ENCODE assay signal across 8 cellular contexts in the genomic region with DNA sequence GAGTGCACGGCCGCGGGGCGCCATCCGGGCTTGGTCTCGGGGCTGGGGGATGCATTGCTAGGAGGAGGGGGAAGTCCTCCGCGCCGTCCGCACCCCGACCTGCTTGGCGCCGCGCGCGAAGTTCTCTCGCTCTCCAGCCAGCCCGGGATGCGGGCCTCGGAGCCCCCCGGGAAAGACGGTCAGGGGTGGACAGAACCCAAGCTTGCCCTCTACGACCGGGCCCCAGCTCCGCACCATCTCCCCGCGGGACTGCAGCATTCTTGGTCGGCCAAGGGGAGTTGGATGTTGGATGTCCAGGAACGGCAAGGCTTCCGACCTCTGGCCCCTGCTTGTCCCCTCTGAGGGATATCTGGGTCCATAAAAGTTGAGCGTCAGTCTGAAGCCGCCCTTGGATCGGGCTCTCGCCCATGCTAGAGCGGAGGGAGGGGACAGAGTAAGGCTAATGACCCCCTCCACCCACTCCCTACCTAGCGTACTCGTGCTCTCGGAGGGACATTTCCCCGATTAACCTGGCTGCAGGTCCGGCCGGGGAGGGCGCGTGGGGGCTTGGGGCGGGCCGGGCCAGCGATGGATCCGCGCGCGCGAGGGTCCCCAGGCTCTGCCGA. TPM values are rescaled to one million over a fixed set of nuclear protein-coding genes. Genes with fewer than 3 reads are reported as not detected.
DNase-seq lines count a peak whose midpoint lies in the region; ATAC-seq and TF ChIP-seq lines count a peak whose summit lies in the region.

No MANE protein-coding gene starts in this region.

- H3K36me3 Mint-ChIP-seq in T-cell = no peaks in the 10 kb centered on the region

- no peak for ATAC-seq in T-cell (replicated peaks in 1 of 4)
- no peak for ATAC-seq in HG03095 (IDR thresholded peaks at IDR 0.05; ENCODE audit: unreplicated experiment)

- H3K27me3 Mint-ChIP-seq in T-cell = peaks cover 41 to 58% of the 10 kb centered on the region in 2 donors

- no peak overlapping the region for H3K27ac ChIP-seq in spleen

- no peaks in the 10 kb centered on the region for H3K36me3 ChIP-seq in spleen

- H3K4me3 ChIP-seq in fibroblast of the aortic adventitia (ENCODE audit: low read depth, low read length) (peak overlapping the region; percentile 59), spleen (peak overlapping the region; percentile 51 to 89 (median 67))

- TF ChIP-seq POLR2A in spleen (IDR thresholded peaks at IDR 0.05) = no peak

- H3K27ac Mint-ChIP-seq in T-cell = no peak overlapping the region

- peak overlapping the region; percentile 34 to 80 (median 68) for H3K4me3 Mint-ChIP-seq in T-cell

- TF ChIP-seq CTCF in fibroblast of the aortic adventitia (IDR thresholded peaks at IDR 0.05; ENCODE audit: insufficient read depth, low read length) = no peak
- no peak for TF ChIP-seq CTCF in spleen (IDR thresholded peaks at IDR 0.05 in 8 of 11, conservative IDR thresholded peaks at IDR 0.05 in 3 of 11)

- H3K27me3 ChIP-seq in spleen (replicated peaks in 1 of 7) = peaks cover 0 to 95% (median 42%) of the 10 kb centered on the region in 7 donors

- no peaks in the 10 kb centered on the region for H3K9me3 ChIP-seq in spleen

- peak in 2 of 3 experiments; percentile 66 to 73 for DNase-seq in NCI-H1417 (lab: John Stamatoyannopoulos, UW)
- no peak for DNase-seq in NCI-H1417 treated with DMSO at 0.1 percent for 48 hours (lab: John Stamatoyannopoulos, UW)
- DNase-seq in T-cell = peak in 1 of 34 experiments; percentile 6
- no peak for DNase-seq in fibroblast of the aortic adventitia (ENCODE audit: low read depth)
- no peak for DNase-seq in spleen
- DNase-seq in dedifferentiated amniotic fluid mesenchymal stem cell (ENCODE audit: extremely low spot score) = no peak
- DNase-seq in SIG-M5 treated with dmso at 0.1 percent for 504 hours (lab: John Stamatoyannopoulos, UW; ENCODE audit: unreplicated experiment) = no peak

- intact Hi-C loops in spleen (cut with DNase I; ENCODE audit: low total_unique reads) = loop anchor here (10.0 kb wide), 1 partner anchor 165 kb away; no protein-coding TSS in a partner anchor

- WGBS in spleen, 5 donors = 2 to 4% (median 3%) methylated on average over 32 to 52 of the region's 52 CpGs

- POLR2A ChIA-PET in T-cell (lab: Charles Lee) = no interaction called here

- CTCF ChIA-PET in T-cell (lab: Charles Lee) = no interaction called here

- H3K9me3 Mint-ChIP-seq in T-cell = peaks cover 0 to 5% (median 0%) of the 10 kb centered on the region in 3 donors

- peaks cover 11 to 17% (median 14%) of the 10 kb centered on the region in 3 donors for H3K4me1 Mint-ChIP-seq in T-cell

- peaks cover 6 to 22% (median 20%) of the 10 kb centered on the region in 6 donors for H3K4me1 ChIP-seq in spleen

RNA-seq across cellular contexts. Expression of a gene that starts 0.5 kb away (rescaled TPM):
- 1 to 10 TPM in 2 of 5 donors, under 1 TPM in 3; 0.42 to 2.0 (median 0.95) TPM for total RNA-seq in T-cell
- not detected in 2 replicates for total RNA-seq in fibroblast of the aortic adventitia (ENCODE audit: low replicate concordance)
- total RNA-seq in spleen = under 1 TPM; 0.32 to 0.69 (median 0.52) TPM
- under 1 TPM; 0.06 to 0.35 (median 0.26) TPM for polyA plus RNA-seq in spleen

Comparison
In these comparisons a context has a peak if more than half of its experiments do, and no peak if none do; other contexts are left out.
1. DNase-seq: peak in NCI-H1417 (2 of 3); none in NCI-H1417 treated with DMSO at 0.1 percent for 48 hours (single experiment), fibroblast of the aortic adventitia (single experiment), spleen (single experiment), dedifferentiated amniotic fluid mesenchymal stem cell (single experiment) and SIG-M5 treated with dmso at 0.1 percent for 504 hours (single experiment).